ENCODE assay signal across 1 cellular context in genomic region chr5:177109810-177110209, GRCh38.
TF ChIP-seq lines count a peak whose summit lies in the region.

No MANE protein-coding gene starts in this region.

TF ChIP-seq in GM23338, 12 proteins besides CTCF, POLR2A, EP300 and RAD21:
- TF ChIP-seq REST (IDR thresholded peaks at IDR 0.05; ENCODE audit: unreplicated experiment) (no peak), JUNB (IDR thresholded peaks at IDR 0.05; ENCODE audit: unreplicated experiment) (no peak), CREB1 (CRISPR knock-in tag; IDR thresholded peaks at IDR 0.05; ENCODE audit: low read depth) (no peak), POLR2AphosphoS5 (IDR thresholded peaks at IDR 0.05; ENCODE audit: low read depth) (no peak), ZNF114 (CRISPR knock-in tag; IDR thresholded peaks at IDR 0.05) (no peak), ZNF331 (CRISPR knock-in tag; IDR thresholded peaks at IDR 0.05; ENCODE audit: low read depth) (no peak), ETS1 (IDR thresholded peaks at IDR 0.05) (no peak), EZH2 (IDR thresholded peaks at IDR 0.05; ENCODE audit: low read depth, unreplicated experiment) (no peak), STAT1 (IDR thresholded peaks at IDR 0.05; ENCODE audit: unreplicated experiment) (no peak), ZNF462 (CRISPR knock-in tag; IDR thresholded peaks at IDR 0.05) (no peak), EZH2phosphoT487 (IDR thresholded peaks at IDR 0.05; ENCODE audit: unreplicated experiment) (no peak), NANOG (IDR thresholded peaks at IDR 0.05; ENCODE audit: borderline replicate concordance) (no peak)
